21 cellular contexts compared by ENCODE assay signal in genomic region chr3:163813935-163814334, GRCh38.
A peak's percentile ranks its signal among the peaks of the same experiment; 100 is the strongest.
DNase-seq lines count a peak whose midpoint lies in the region; ATAC-seq, FAIRE-seq and TF ChIP-seq lines count a peak whose summit lies in the region.
"Had no signal": no experiment of that assay in that cellular context is flagged by ENCODE, and none has a peak within 500 bp of the region (broad histone marks: within the 10 kb centered on the region; RNA-seq: fewer than 3 reads in every experiment).

No MANE protein-coding gene starts in this region.

- H4K20me1 ChIP-seq in HepG2 (ENCODE audit: insufficient read depth, low read length) (no peaks in the 10 kb centered on the region), GM12878 (ENCODE audit: control insufficient read depth, insufficient read depth) (no peaks in the 10 kb centered on the region)
- H4K20me1 ChIP-seq: BLaER1 had no signal

- no peak for TF ChIP-seq CTCF in HepG2 (CRISPR knock-in tag; IDR thresholded peaks at IDR 0.05)
- no peak for TF ChIP-seq CTCF in right lobe of liver (IDR thresholded peaks at IDR 0.05)
- no peak for TF ChIP-seq CTCF in GM12878 (IDR thresholded peaks at IDR 0.05 in 2 of 3, conservative IDR thresholded peaks at IDR 0.05 in 1 of 3; ENCODE audit: control insufficient read depth in 2 of 3, extremely low read depth in 1 of 3, insufficient read depth in 1 of 3, low read depth in 3 of 3, low read length in 3 of 3)

- H3K4me3 ChIP-seq in HepG2 (replicated peaks in 1 of 3; ENCODE audit: insufficient read depth in 1 of 3, low read depth in 2 of 3, low read length in 3 of 3) (no peak overlapping the region), right lobe of liver (no peak overlapping the region), GM12878 (no peak overlapping the region)
- H3K4me3 ChIP-seq: BLaER1, HAP-1 had no signal

- no peak overlapping the region for H3K27ac ChIP-seq in HepG2 (ENCODE audit: extremely low read length, insufficient read depth, low read length)
- no peak overlapping the region for H3K27ac ChIP-seq in right lobe of liver
- no peak overlapping the region for H3K27ac ChIP-seq in GM12878 (ENCODE audit: control insufficient read depth, insufficient read depth)
- H3K27ac ChIP-seq: 22Rv1, BLaER1, C4-2B had no signal

- ATAC-seq in HepG2 (no peak), right lobe of liver (no peak), GM12878 (no peak), GM21390 (IDR thresholded peaks at IDR 0.05; ENCODE audit: unreplicated experiment) (no peak)
- ATAC-seq: CD8-positive, alpha-beta T cell had no signal

- H3K36me3 ChIP-seq in HepG2 (replicated peaks in 1 of 2; ENCODE audit: control insufficient read depth in 1 of 2, insufficient read depth in 2 of 2, low read length in 2 of 2): no peaks in the 10 kb centered on the region
- H3K36me3 ChIP-seq in right lobe of liver: peaks cover 0 to under 1% (median 0%) of the 10 kb centered on the region in 4 donors
- H3K36me3 ChIP-seq in GM12878 (ENCODE audit: control insufficient read depth in 2 of 2, insufficient read depth in 2 of 2, low read length in 1 of 2): no peaks in the 10 kb centered on the region
- H3K36me3 ChIP-seq: BLaER1, HAP-1 had no signal

- H3K79me2 ChIP-seq in HepG2 (ENCODE audit: insufficient read depth, low read length) (no peaks in the 10 kb centered on the region), GM12878 (ENCODE audit: control insufficient read depth, insufficient read depth, low read length) (no peaks in the 10 kb centered on the region)

- intact Hi-C loops in HepG2 (cut with micrococcal nuclease; ENCODE audit: unreplicated experiment): no loop called here
- intact Hi-C loops in right lobe of liver (cut with DNase I): no loop called here
- intact Hi-C loops in GM12878 (cut with micrococcal nuclease; ENCODE audit: unreplicated experiment): no loop called here

- H2AFZ ChIP-seq in HepG2 (ENCODE audit: low read length) (peak overlapping the region; percentile 12), GM12878 (ENCODE audit: control insufficient read depth, low read depth, low read length) (no peak overlapping the region)

- no peak for DNase-seq in HepG2 (ENCODE audit: low spot score)
- DNase-seq in right lobe of liver: no peak
- peak; percentile 28 for DNase-seq in RPMI8226
- no peak for DNase-seq in GM12878 (ENCODE audit: low read depth, low spot score)
- no peak for DNase-seq in T-helper 2 cell
- DNase-seq: Caco-2; CD4-positive, CD25-positive, alpha-beta regulatory T cell; CD8-positive, alpha-beta T cell; DMS153; DND-41; GOT3; HFFc6 had no signal

- RAD21 ChIA-PET in GM12878 (lab: Charles Lee; ENCODE audit: unreplicated experiment): no interaction called here

- TF ChIP-seq RAD21 in HepG2 (CRISPR knock-in tag; IDR thresholded peaks at IDR 0.05) (no peak), GM12878 (IDR thresholded peaks at IDR 0.05; ENCODE audit: insufficient read depth, low read depth, low read length) (no peak)

- FAIRE-seq in HepG2 (lab: Jason Lieb, UNC) (no peak), GM12878 (lab: Jason Lieb, UNC) (no peak)
- FAIRE-seq: A204.1, G401.6, GM19239, H54 had no signal

- BruUV-seq in HepG2 (replicated peaks; lab: Mats Ljungman, UMichigan) (no TSS peak), GM12878 (replicated peaks; lab: Mats Ljungman, UMichigan) (no TSS peak)

- H3K9me3 ChIP-seq in HepG2 (ENCODE audit: low read length) (no peaks in the 10 kb centered on the region), right lobe of liver (no peaks in the 10 kb centered on the region), GM12878 (replicated peaks; ENCODE audit: control insufficient read depth, insufficient read depth, low read length) (no peaks in the 10 kb centered on the region; the same call in 2 of the 3 replicates)
- H3K9me3 ChIP-seq: BLaER1, Caco-2, HAP-1 had no signal

- H3K4me1 ChIP-seq in HepG2 (ENCODE audit: insufficient read depth, low read length): no peaks in the 10 kb centered on the region
- H3K4me1 ChIP-seq in right lobe of liver: no peaks in the 10 kb centered on the region
- no peaks in the 10 kb centered on the region for H3K4me1 ChIP-seq in GM12878 (ENCODE audit: control insufficient read depth, insufficient read depth, low read length)
- H3K4me1 ChIP-seq: Caco-2, HAP-1 had no signal

- CTCF ChIA-PET in HepG2 (lab: Yijun Ruan, JAX; ENCODE audit: low intra/inter-chr PET ratio, low total read pairs): no interaction called here
- CTCF ChIA-PET in GM12878 (lab: Yijun Ruan, JAX): interaction anchor here (0.5 to 2.7 kb wide), 2 partner anchors 28 to 113 kb away, joined by 3 to 11 read pairs; no protein-coding TSS in a partner anchor

- no peak overlapping the region for H3K4me2 ChIP-seq in HepG2 (ENCODE audit: low read depth, low read length)
- H3K4me2 ChIP-seq in GM12878 (ENCODE audit: control insufficient read depth, insufficient read depth): no peak overlapping the region
- H3K4me2 ChIP-seq: BLaER1 had no signal

- TF ChIP-seq EP300 in HepG2 (IDR thresholded peaks at IDR 0.05; ENCODE audit: low read depth in 2 of 2, low read length in 2 of 2): no peak
- no peak for TF ChIP-seq EP300 in HepG2 (CRISPR knock-in tag; IDR thresholded peaks at IDR 0.05; ENCODE audit: borderline replicate concordance)
- no peak for TF ChIP-seq EP300 in GM12878 (IDR thresholded peaks at IDR 0.05; ENCODE audit: borderline replicate concordance in 1 of 2, control insufficient read depth in 1 of 2, low read depth in 2 of 2, low read length in 2 of 2)

- POLR2A ChIA-PET in HepG2 (lab: Yijun Ruan, JAX) (no interaction called here), GM12878 (lab: Charles Lee) (no interaction called here)

- SMC1A ChIA-PET in GM12878 (lab: Charles Lee; ENCODE audit: uncharacterized antibody, unreplicated experiment): interaction anchor here (1.0 to 1.4 kb wide), 3 partner anchors 14 to 110 kb away, joined by 3 read pairs; no protein-coding TSS in a partner anchor

- H3K27me3 ChIP-seq in HepG2 (ENCODE audit: control insufficient read depth in 1 of 2, insufficient read depth in 2 of 2, low read length in 2 of 2) (no peaks in the 10 kb centered on the region), right lobe of liver (no peaks in the 10 kb centered on the region), GM12878 (replicated peaks in 1 of 2; ENCODE audit: control insufficient read depth in 2 of 2, insufficient read depth in 2 of 2, low read length in 1 of 2) (no peaks in the 10 kb centered on the region)
- H3K27me3 ChIP-seq: BLaER1 had no signal

- H3K9ac ChIP-seq in HepG2 (ENCODE audit: insufficient read depth, low read depth, low read length) (no peak overlapping the region), GM12878 (ENCODE audit: control insufficient read depth, insufficient read depth, low read length) (no peak overlapping the region)
- H3K9ac ChIP-seq: BLaER1 had no signal

- TF ChIP-seq POLR2A in HepG2 (IDR thresholded peaks at IDR 0.05; ENCODE audit: insufficient read depth in 1 of 2, low read depth in 2 of 2, low read length in 2 of 2) (no peak), right lobe of liver (IDR thresholded peaks at IDR 0.05) (no peak), GM12878 (IDR thresholded peaks at IDR 0.05; ENCODE audit: low read depth, low read length) (no peak)

- in situ Hi-C loops in HepG2 (cut with HindIII; ENCODE audit: extremely low pct_ligation_motif_present, low pct_unique_long_range_greater_than_20kb): no loop called here
- in situ Hi-C loops in GM12878 (cut with MboI): no loop called here

TF ChIP-seq in HepG2, 621 proteins besides CTCF, POLR2A, EP300 and RAD21 (continues in another document):
- TF ChIP-seq SRSF1 (optimal IDR thresholded peaks at IDR 0.05; ENCODE audit: low read depth, low read length): no peak
- no peak for TF ChIP-seq ADNP (CRISPR knock-in tag; IDR thresholded peaks at IDR 0.05)
- no peak for TF ChIP-seq ARNTL (CRISPR knock-in tag; IDR thresholded peaks at IDR 0.05)
- TF ChIP-seq UBTF (CRISPR knock-in tag; IDR thresholded peaks at IDR 0.05): no peak
- no peak for TF ChIP-seq ZNF652 (CRISPR knock-in tag; IDR thresholded peaks at IDR 0.05; ENCODE audit: borderline replicate concordance, low read depth)

TF ChIP-seq in GM12878, 131 proteins besides CTCF, POLR2A, EP300 and RAD21:
- no peak for TF ChIP-seq MTA3 (IDR thresholded peaks at IDR 0.05; ENCODE audit: borderline replicate concordance, low read length)
- TF ChIP-seq CREM (IDR thresholded peaks at IDR 0.05; ENCODE audit: low read depth): no peak
- peak; percentile 53; the same call in 1 of the 2 replicates for TF ChIP-seq PKNOX1 (IDR thresholded peaks at IDR 0.05)
